ENCODE assay signal across 1 cellular context in genomic region chr1:181149326-181150000, GRCh38.
TF ChIP-seq lines count a peak whose summit lies in the region.

No MANE protein-coding gene starts in this region.

TF ChIP-seq in HepG2, 621 proteins besides CTCF, POLR2A, EP300 and RAD21 (continued from another document):
- TF ChIP-seq BCLAF1 (IDR thresholded peaks at IDR 0.05) (no peak), ATF1 (CRISPR knock-in tag; IDR thresholded peaks at IDR 0.05) (no peak), NFAT5 (CRISPR knock-in tag; IDR thresholded peaks at IDR 0.05) (no peak), SRSF1 (optimal IDR thresholded peaks at IDR 0.05; ENCODE audit: low read depth, low read length) (no peak), ZNF850 (CRISPR knock-in tag; conservative IDR thresholded peaks at IDR 0.05) (no peak)
